8 cellular contexts compared by ENCODE assay signal in genomic region chr4:184475096-184475461, GRCh38. TPM values are rescaled to one million over a fixed set of nuclear protein-coding genes. Genes with fewer than 3 reads are reported as not detected.
DNase-seq lines count a peak whose midpoint lies in the region; ATAC-seq and TF ChIP-seq lines count a peak whose summit lies in the region.

No MANE protein-coding gene starts in this region.

- H3K27ac Mint-ChIP-seq in activated naive CD4-positive, alpha-beta T cell treated with anti-CD3 and anti-CD28 coated beads for 36 hours = peak overlapping the region; percentile 100
- peak overlapping the region; percentile 99 for H3K27ac Mint-ChIP-seq in osteocyte (ENCODE audit: unreplicated experiment)

- peaks cover 29% of the 10 kb centered on the region for H3K36me3 Mint-ChIP-seq in activated naive CD4-positive, alpha-beta T cell treated with anti-CD3 and anti-CD28 coated beads for 36 hours (ENCODE audit: low read depth)
- H3K36me3 Mint-ChIP-seq in osteocyte (ENCODE audit: unreplicated experiment) = peaks cover 2% of the 10 kb centered on the region

- CTCF ChIA-PET in activated naive CD4-positive, alpha-beta T cell treated with anti-CD3 and anti-CD28 coated beads for 36 hours (lab: Charles Lee) = interaction anchor here (1.5 to 2.5 kb wide), 4 partner anchors 28 to 206 kb away, joined by 4 to 8 read pairs (median 6); no protein-coding TSS in a partner anchor

- H3K4me1 Mint-ChIP-seq in activated naive CD4-positive, alpha-beta T cell treated with anti-CD3 and anti-CD28 coated beads for 36 hours (ENCODE audit: low read depth) = peaks cover 48% of the 10 kb centered on the region
- H3K4me1 Mint-ChIP-seq in osteocyte (ENCODE audit: unreplicated experiment) = peaks cover 26% of the 10 kb centered on the region

- no peaks in the 10 kb centered on the region for H3K36me3 ChIP-seq in urinary bladder (ENCODE audit: insufficient read depth)

- peak; percentile 13 for ATAC-seq in HG02678 (IDR thresholded peaks at IDR 0.05; ENCODE audit: unreplicated experiment)

- intact Hi-C loops in activated naive CD4-positive, alpha-beta T cell treated with anti-CD3 and anti-CD28 coated beads for 36 hours (cut with micrococcal nuclease) = loop anchor here (1.0 to 10.0 kb wide), 7 partner anchors 29 to 1030 kb away; partner anchors contain the start of genes CDKN2AIP, CFAP97, ING2 and SNX25

- H3K4me3 ChIP-seq in urinary bladder (ENCODE audit: low read depth, low read length) = peak overlapping the region; percentile 93

- WGBS in urinary bladder = under 1% methylated on average over 17 of the region's 17 CpGs

- no peak for TF ChIP-seq CTCF in osteocyte (IDR thresholded peaks at IDR 0.05)

- H3K27me3 Mint-ChIP-seq in activated naive CD4-positive, alpha-beta T cell treated with anti-CD3 and anti-CD28 coated beads for 36 hours (ENCODE audit: low read depth) = no peaks in the 10 kb centered on the region
- H3K27me3 Mint-ChIP-seq in osteocyte (ENCODE audit: unreplicated experiment) = no peaks in the 10 kb centered on the region

- H3K4me1 ChIP-seq in urinary bladder (ENCODE audit: insufficient read depth) = peaks cover 3% of the 10 kb centered on the region

- DNase-seq in NCI-H2227 (lab: John Stamatoyannopoulos, UW; ENCODE audit: unreplicated experiment) (peak; percentile 43), NCI-H2227 treated with DMSO at 0.1 percent for 48 hours (lab: John Stamatoyannopoulos, UW) (no peak), OCI-M1 (lab: John Stamatoyannopoulos, UW) (peak; percentile 84), globus pallidus (ENCODE audit: low spot score) (peak; percentile 64), osteocyte (ENCODE audit: extremely low spot score, unreplicated experiment) (no peak)
- peak; percentile 70 for DNase-seq in activated naive CD4-positive, alpha-beta T cell treated with anti-CD3 and anti-CD28 coated beads for 36 hours

- H3K9me3 Mint-ChIP-seq in activated naive CD4-positive, alpha-beta T cell treated with anti-CD3 and anti-CD28 coated beads for 36 hours = no peaks in the 10 kb centered on the region
- no peaks in the 10 kb centered on the region for H3K9me3 Mint-ChIP-seq in osteocyte (ENCODE audit: unreplicated experiment)

- H3K4me3 Mint-ChIP-seq in activated naive CD4-positive, alpha-beta T cell treated with anti-CD3 and anti-CD28 coated beads for 36 hours = peak overlapping the region; percentile 98
- H3K4me3 Mint-ChIP-seq in osteocyte (ENCODE audit: unreplicated experiment) = peak overlapping the region; percentile 96

- H3K27ac ChIP-seq in urinary bladder (ENCODE audit: low read depth) = peak overlapping the region; percentile 99

RNA-seq across cellular contexts. Expression of gene IRF2, which starts 0.7 kb away (rescaled TPM):
- 10 to 100 TPM; 37.3 to 38.3 TPM for total RNA-seq in activated naive CD4-positive, alpha-beta T cell treated with anti-CD3 and anti-CD28 coated beads for 36 hours
- 21.8 and 26.6 TPM in 2 replicates for total RNA-seq in osteocyte
- total RNA-seq in urinary bladder = 35.6 TPM
- 39.5 TPM for polyA plus RNA-seq in urinary bladder

Comparison
In these comparisons a context has a peak if more than half of its experiments do, and no peak if none do; other contexts are left out.
1. DNase-seq: peak in NCI-H2227 (single experiment), OCI-M1 (single experiment), activated naive CD4-positive, alpha-beta T cell treated with anti-CD3 and anti-CD28 coated beads for 36 hours (single experiment) and globus pallidus (single experiment); none in NCI-H2227 treated with DMSO at 0.1 percent for 48 hours (single experiment) and osteocyte (single experiment).